ENCODE assay signal across 8 cellular contexts in genomic region chr9:122092611-122093506, GRCh38. TPM values are rescaled to one million over a fixed set of nuclear protein-coding genes. Genes with fewer than 3 reads are reported as not detected.
DNase-seq lines count a peak whose midpoint lies in the region; ATAC-seq and TF ChIP-seq lines count a peak whose summit lies in the region.

Gene TTLL11, minus strand, starts transcription at chr9:122093308. Its CDS starts 160 bp downstream, at chr9:122093148.

- no peaks in the 10 kb centered on the region for H3K27me3 ChIP-seq in right lobe of liver

- no peaks in the 10 kb centered on the region for H3K9me3 ChIP-seq in right lobe of liver

- no peak for TF ChIP-seq CTCF in C4-2B (conservative IDR thresholded peaks at IDR 0.05)
- TF ChIP-seq CTCF in right lobe of liver (IDR thresholded peaks at IDR 0.05) = no peak

- H3K36me3 ChIP-seq in right lobe of liver = no peaks in the 10 kb centered on the region

- DNase-seq in NCI-H69 (lab: John Stamatoyannopoulos, UW) (peak; percentile 98), dermis microvascular lymphatic vessel endothelial cell (ENCODE audit: low read depth in 2 of 2) (peak; percentile 88 to 97), right lobe of liver (peak; percentile 98)
- peak; percentile 90 to 95 for DNase-seq in activated CD4-positive, alpha-beta T cell treated with anti-CD3 and anti-CD28 coated beads, Interleukin-2, amount 50 U/mL, for 24 hours (ENCODE audit: low read depth in 1 of 2, low spot score in 1 of 2)
- peak; percentile 98 for DNase-seq in stimulated activated CD4-positive, alpha-beta T cell treated with anti-CD3 and anti-CD28 coated beads, Interleukin-4, amount 100 ng/mL, for 24 hours

- WGBS in right lobe of liver (ENCODE audit: insufficient coverage, low coverage, low lambda C conversion rate, missing lambda C conversion rate) = 0% methylated on average over 22 of the region's 98 CpGs

- ATAC-seq in GM19372 (IDR thresholded peaks at IDR 0.05; ENCODE audit: low read depth, unreplicated experiment) (peak; percentile 78), HG03521 (IDR thresholded peaks at IDR 0.05; ENCODE audit: unreplicated experiment) (peak; percentile 91), right lobe of liver (peak; percentile 95 to 98 (median 96))

- peak within 1 kb of the TSS; percentile 88 to 95 (median 94) for H3K4me3 ChIP-seq in right lobe of liver

- peak; percentile 61 for TF ChIP-seq POLR2A in right lobe of liver (IDR thresholded peaks at IDR 0.05)

- H3K27ac ChIP-seq in C4-2B = peak within 1 kb of the TSS; percentile 72
- peak within 1 kb of the TSS in 2 of 3 donors; percentile 49 to 56 for H3K27ac ChIP-seq in right lobe of liver

- H3K4me1 ChIP-seq in right lobe of liver = peaks cover 0 to 33% (median 11%) of the 10 kb centered on the region in 4 donors

- intact Hi-C loops in right lobe of liver (cut with DNase I) = no loop called here

RNA-seq across cellular contexts. Expression of gene TTLL11, which starts in this region (rescaled TPM):
- 1.9 and 3.0 TPM in 2 replicates for total RNA-seq in dermis microvascular lymphatic vessel endothelial cell
- 1 to 10 TPM; 3.2 to 5.2 (median 4.1) TPM for total RNA-seq in right lobe of liver

Comparison
In these comparisons a context has a peak if more than half of its experiments do, and no peak if none do; other contexts are left out.
1. Peak in every context shown above with its lines: DNase-seq, ATAC-seq, H3K4me3 ChIP-seq and H3K27ac ChIP-seq.